In genomic region chr1:188061881-188062280, GRCh38 we compare ENCODE assay signal across 26 cellular contexts.
"Had no signal": no experiment of that assay in that cellular context is flagged by ENCODE, and none has a peak within 500 bp of the region (broad histone marks: within the 10 kb centered on the region; RNA-seq: fewer than 3 reads in every experiment).

No MANE protein-coding gene starts in this region.

- H3K27ac ChIP-seq: ascending aorta, coronary artery, dorsolateral prefrontal cortex, WERI-Rb-1 had no signal

- H3K9me3 Mint-ChIP-seq: endodermal cell had no signal

- DNase-seq: activated B cell treated with CpG ODN at 0.5 μM for 24 hours; activated CD4-positive, alpha-beta T cell treated with anti-CD3 and anti-CD28 coated beads for 48 hours; activated CD4-positive, alpha-beta T cell treated with anti-CD3 and anti-CD28 coated beads, Interleukin-2, amount 50 U/mL, for 1 hour; activated CD4-positive, alpha-beta T cell treated with anti-CD3 and anti-CD28 coated beads, Interleukin-2, amount 50 U/mL, for 48 hours; activated CD8-positive, alpha-beta memory T cell treated with anti-CD3 and anti-CD28 coated beads for 24 hours; activated CD8-positive, alpha-beta T cell treated with anti-CD3 and anti-CD28 coated beads for 36 hours; activated gamma-delta T cell; activated naive CD4-positive, alpha-beta T cell; activated naive CD4-positive, alpha-beta T cell treated with anti-CD3 and anti-CD28 coated beads, Interleukin-2, amount 10 ng/mL, durations not matched to agents 7 days and 5 days; activated naive CD8-positive, alpha-beta T cell treated with anti-CD3 and anti-CD28 coated beads, Interleukin-2, amount 10 ng/mL, durations not matched to agents 7 days and 5 days; activated T-cell treated with anti-CD3 and anti-CD28 coated beads, Interleukin-2, amount 50 U/mL, for 48 hours; dorsolateral prefrontal cortex; effector memory CD4-positive, alpha-beta T cell; endodermal cell; head of caudate nucleus; hippocampal formation; T1000; WERI-Rb-1 had no signal

- H3K27me3 Mint-ChIP-seq: activated B cell treated with CpG ODN at 0.5 μM for 24 hours; activated CD8-positive, alpha-beta T cell treated with anti-CD3 and anti-CD28 coated beads for 36 hours; activated naive CD4-positive, alpha-beta T cell treated with anti-CD3 and anti-CD28 coated beads, Interleukin-2, amount 10 ng/mL, durations not matched to agents 7 days and 5 days; activated naive CD8-positive, alpha-beta T cell treated with anti-CD3 and anti-CD28 coated beads, Interleukin-2, amount 10 ng/mL, durations not matched to agents 7 days and 5 days; central memory CD8-positive, alpha-beta T cell; dendritic cell treated with granulocyte-macrophage colony-stimulating factor and Interleukin-4, amounts not matched to agents 40 ng/mL and 50 ng/mL, for 4 days had no signal

- H3K27me3 ChIP-seq: ascending aorta, dorsolateral prefrontal cortex had no signal

- H3K4me1 Mint-ChIP-seq: activated B cell treated with CpG ODN at 0.5 μM for 24 hours; activated naive CD4-positive, alpha-beta T cell treated with anti-CD3 and anti-CD28 coated beads, Interleukin-2, amount 10 ng/mL, durations not matched to agents 7 days and 5 days; activated naive CD8-positive, alpha-beta T cell treated with anti-CD3 and anti-CD28 coated beads, Interleukin-2, amount 10 ng/mL, durations not matched to agents 7 days and 5 days; brain; central memory CD8-positive, alpha-beta T cell; endodermal cell had no signal

- H3K36me3 ChIP-seq: ascending aorta, WERI-Rb-1 had no signal

- H3K4me1 ChIP-seq: ascending aorta had no signal

- H3K4me3 Mint-ChIP-seq: activated B cell treated with CpG ODN at 0.5 μM for 24 hours; activated CD8-positive, alpha-beta T cell treated with anti-CD3 and anti-CD28 coated beads for 36 hours; activated naive CD4-positive, alpha-beta T cell treated with anti-CD3 and anti-CD28 coated beads, Interleukin-2, amount 10 ng/mL, durations not matched to agents 7 days and 5 days; activated naive CD8-positive, alpha-beta T cell treated with anti-CD3 and anti-CD28 coated beads, Interleukin-2, amount 10 ng/mL, durations not matched to agents 7 days and 5 days; activated T-helper 1 cell treated with anti-CD3 and anti-CD28 coated beads, Interleukin-12 subunit alpha, Interleukin-12 subunit beta, Interleukin-2, Interleukin-4 antibody, amounts not matched to agents 30 ng/mL and 10 ng/mL and 1 ng/mL, durations not matched to agents 14 hours and 24 hours and 36 hours; brain; central memory CD8-positive, alpha-beta T cell; dendritic cell treated with granulocyte-macrophage colony-stimulating factor and Interleukin-4, amounts not matched to agents 40 ng/mL and 50 ng/mL, for 4 days; endodermal cell; T-helper 2 cell treated with Interferon-gamma antibody and Interleukin-4, amounts not matched to agents 5 μg/mL and 100 μg/mL, for 36 hours had no signal

- H3K27ac Mint-ChIP-seq: activated B cell treated with CpG ODN at 0.5 μM for 24 hours; activated CD8-positive, alpha-beta T cell treated with anti-CD3 and anti-CD28 coated beads for 36 hours; activated naive CD4-positive, alpha-beta T cell treated with anti-CD3 and anti-CD28 coated beads, Interleukin-2, amount 10 ng/mL, durations not matched to agents 7 days and 5 days; activated naive CD4-positive, alpha-beta T cell treated with anti-CD3 and anti-CD28 coated beads, Interleukin-2, amount 50 U/mL, for 72 hours; activated naive CD8-positive, alpha-beta T cell treated with anti-CD3 and anti-CD28 coated beads, Interleukin-2, amount 10 ng/mL, durations not matched to agents 7 days and 5 days; activated T-helper 1 cell treated with anti-CD3 and anti-CD28 coated beads, Interleukin-12 subunit alpha, Interleukin-12 subunit beta, Interleukin-2, Interleukin-4 antibody, amounts not matched to agents 30 ng/mL and 10 ng/mL and 1 ng/mL, durations not matched to agents 14 hours and 24 hours and 36 hours; brain; dendritic cell treated with granulocyte-macrophage colony-stimulating factor and Interleukin-4, amounts not matched to agents 40 ng/mL and 50 ng/mL, for 4 days; endodermal cell; T-helper 2 cell treated with Interferon-gamma antibody and Interleukin-4, amounts not matched to agents 5 μg/mL and 100 μg/mL, for 36 hours had no signal

- H3K36me3 Mint-ChIP-seq: activated naive CD4-positive, alpha-beta T cell treated with anti-CD3 and anti-CD28 coated beads, Interleukin-2, amount 10 ng/mL, durations not matched to agents 7 days and 5 days; activated naive CD8-positive, alpha-beta T cell treated with anti-CD3 and anti-CD28 coated beads, Interleukin-2, amount 10 ng/mL, durations not matched to agents 7 days and 5 days; brain had no signal

- H3K9me3 ChIP-seq: ascending aorta had no signal

- H3K4me3 ChIP-seq: ascending aorta, coronary artery, dorsolateral prefrontal cortex had no signal
